ENCODE assay signal across 29 cellular contexts in genomic region chr12:124835652-124836410, GRCh38. TPM values are rescaled to one million over a fixed set of nuclear protein-coding genes. Genes with fewer than 3 reads are reported as not detected.
DNase-seq lines count a peak whose midpoint lies in the region; ATAC-seq and TF ChIP-seq lines count a peak whose summit lies in the region.
"Had no signal": no experiment of that assay in that cellular context is flagged by ENCODE, and none has a peak within 500 bp of the region (broad histone marks: within the 10 kb centered on the region; RNA-seq: fewer than 3 reads in every experiment).

No MANE protein-coding gene starts in this region.

- ATAC-seq in GM21825 (IDR thresholded peaks at IDR 0.05; ENCODE audit: unreplicated experiment) = no peak
- ATAC-seq: activated CD8-positive, alpha-beta memory T cell treated with anti-CD3 and anti-CD28 coated beads, Interleukin-2, amount 10 ng/mL, durations not matched to agents 7 days and 5 days; activated T-cell treated with anti-CD3 and anti-CD28 coated beads, Interleukin-2, amount 50 U/mL, for 72 hours; SK-N-SH treated with all-trans-retinoic acid at 6 μM for 48 hours had no signal

- no peak overlapping the region for H3K27ac Mint-ChIP-seq in MCF 10A (ENCODE audit: low read depth, unreplicated experiment)
- H3K27ac Mint-ChIP-seq: activated CD4-positive, alpha-beta T cell treated with anti-CD3 and anti-CD28 coated beads, Interleukin-2, amount 10 ng/mL, durations not matched to agents 7 days and 5 days; activated CD8-positive, alpha-beta memory T cell treated with anti-CD3 and anti-CD28 coated beads, Interleukin-2, amount 10 ng/mL, durations not matched to agents 7 days and 5 days; activated naive CD4-positive, alpha-beta T cell treated with anti-CD3 and anti-CD28 coated beads, Interleukin-2, amount 10 ng/mL, durations not matched to agents 7 days and 5 days; activated T-cell treated with anti-CD3 and anti-CD28 coated beads, Interleukin-2, amount 50 U/mL, for 72 hours; T-helper 2 cell treated with Interferon-gamma antibody and Interleukin-4, amounts not matched to agents 5 μg/mL and 100 μg/mL, for 36 hours had no signal

- CTCF ChIA-PET in MCF 10A (lab: Yijun Ruan, JAX) = interaction anchor here (2.1 kb wide), 1 partner anchor 71 kb away, joined by 7 read pairs; no protein-coding TSS in a partner anchor

- intact Hi-C loops in MCF 10A (cut with micrococcal nuclease) (no loop called here), breast epithelium (cut with DNase I; ENCODE audit: low total_unique reads) (no loop called here), adrenal gland (cut with DNase I) (no loop called here), transverse colon (cut with DNase I; ENCODE audit: low total_unique reads) (no loop called here)

- DNase-seq in MCF 10A (ENCODE audit: unreplicated experiment) (peak; percentile 28), breast epithelium (ENCODE audit: low spot score in 2 of 2) (no peak), adrenal gland (peak in 6 of 7 donors; percentile 76 to 89 (median 80)), foreskin fibroblast (peak; percentile 82 to 83), transverse colon (peak; percentile 35), KG1 (lab: John Stamatoyannopoulos, UW) (no peak), RPMI8226 (no peak)
- DNase-seq: activated CD4-positive, alpha-beta T cell treated with anti-CD3 and anti-CD28 coated beads, Interleukin-2, amount 10 ng/mL, durations not matched to agents 7 days and 5 days; activated CD8-positive, alpha-beta memory T cell treated with anti-CD3 and anti-CD28 coated beads, Interleukin-2, amount 10 ng/mL, durations not matched to agents 7 days and 5 days; activated naive CD4-positive, alpha-beta T cell treated with anti-CD3 and anti-CD28 coated beads, Interleukin-2, amount 10 ng/mL, durations not matched to agents 7 days and 5 days; activated T-cell treated with anti-CD3 and anti-CD28 coated beads, Interleukin-2, amount 50 U/mL, for 72 hours; amygdala; CD4-positive, alpha-beta memory T cell; cortex of kidney; GOT3; kidney glomerular epithelial cell; mammary epithelial cell; NCI-H1436; NCI-H2107; NCI-H510A; upper lobe of left lung; WERI-Rb-1 had no signal

- peaks cover 19% of the 10 kb centered on the region for H3K4me1 Mint-ChIP-seq in MCF 10A (ENCODE audit: insufficient read depth, unreplicated experiment)
- H3K4me1 Mint-ChIP-seq: activated CD4-positive, alpha-beta T cell treated with anti-CD3 and anti-CD28 coated beads, Interleukin-2, amount 10 ng/mL, durations not matched to agents 7 days and 5 days; activated CD8-positive, alpha-beta memory T cell treated with anti-CD3 and anti-CD28 coated beads, Interleukin-2, amount 10 ng/mL, durations not matched to agents 7 days and 5 days; activated naive CD4-positive, alpha-beta T cell treated with anti-CD3 and anti-CD28 coated beads, Interleukin-2, amount 10 ng/mL, durations not matched to agents 7 days and 5 days; CD4-positive, alpha-beta memory T cell had no signal

- H3K36me3 ChIP-seq in breast epithelium = no peaks in the 10 kb centered on the region
- peaks cover 0 to 8% of the 10 kb centered on the region in 2 donors for H3K36me3 ChIP-seq in adrenal gland (replicated peaks in 1 of 2)
- H3K36me3 ChIP-seq in transverse colon = no peaks in the 10 kb centered on the region
- H3K36me3 ChIP-seq: neutrophil, prostate gland, upper lobe of left lung, WERI-Rb-1 had no signal

- no TSS peak for BruUV-seq in MCF 10A (replicated peaks; lab: Mats Ljungman, UMichigan)

- no peaks in the 10 kb centered on the region for H3K9me3 ChIP-seq in breast epithelium
- H3K9me3 ChIP-seq in adrenal gland (replicated peaks in 1 of 3) = no peaks in the 10 kb centered on the region
- H3K9me3 ChIP-seq in transverse colon = no peaks in the 10 kb centered on the region
- H3K9me3 ChIP-seq: neutrophil, prostate gland, upper lobe of left lung had no signal

- POLR2A ChIA-PET in MCF 10A (lab: Yijun Ruan, JAX) = interaction anchor here (0.6 to 4.4 kb wide), 5 partner anchors 8 to 198 kb away, joined by 3 to 42 read pairs (median 3); partner anchors contain the start of gene UBC

- TF ChIP-seq EP300 in transverse colon (IDR thresholded peaks at IDR 0.05; ENCODE audit: low read depth) = no peak

- 48 to 60% (median 52%) methylated on average over 17 of the region's 17 CpGs for WGBS in adrenal gland, 4 donors
- WGBS in transverse colon (ENCODE audit: low coverage in 1 of 2), 2 donors = 74% methylated on average over 17 of the region's 17 CpGs; no CpG with 5 or more reads in 1 of the 2 donors

- H3K27ac ChIP-seq in breast epithelium = no peak overlapping the region
- peak overlapping the region; percentile 36 to 92 (median 87) for H3K27ac ChIP-seq in adrenal gland
- H3K27ac ChIP-seq in transverse colon = peak overlapping the region in 1 of 4 donors; percentile 1
- H3K27ac ChIP-seq: 22Rv1, HL-60, neutrophil, prostate gland, upper lobe of left lung, WERI-Rb-1 had no signal

- H3K27me3 ChIP-seq in breast epithelium = no peaks in the 10 kb centered on the region
- no peaks in the 10 kb centered on the region for H3K27me3 ChIP-seq in adrenal gland
- no peaks in the 10 kb centered on the region for H3K27me3 ChIP-seq in transverse colon
- H3K27me3 ChIP-seq: neutrophil, upper lobe of left lung had no signal

- TF ChIP-seq CTCF in MCF 10A (IDR thresholded peaks at IDR 0.05; ENCODE audit: unreplicated experiment) (no peak), breast epithelium (IDR thresholded peaks at IDR 0.05) (no peak), adrenal gland (IDR thresholded peaks at IDR 0.05) (peak in 2 of 6 experiments; percentile 7 to 21), foreskin fibroblast (IDR thresholded peaks at IDR 0.05; ENCODE audit: low read depth, low read length) (no peak), transverse colon (IDR thresholded peaks at IDR 0.05) (no peak)

- H3K27me3 Mint-ChIP-seq in MCF 10A (ENCODE audit: insufficient read depth, unreplicated experiment) = no peaks in the 10 kb centered on the region
- H3K27me3 Mint-ChIP-seq: activated CD4-positive, alpha-beta T cell treated with anti-CD3 and anti-CD28 coated beads, Interleukin-2, amount 10 ng/mL, durations not matched to agents 7 days and 5 days; activated CD8-positive, alpha-beta memory T cell treated with anti-CD3 and anti-CD28 coated beads, Interleukin-2, amount 10 ng/mL, durations not matched to agents 7 days and 5 days; activated naive CD4-positive, alpha-beta T cell treated with anti-CD3 and anti-CD28 coated beads, Interleukin-2, amount 10 ng/mL, durations not matched to agents 7 days and 5 days; CD4-positive, alpha-beta memory T cell had no signal

- peaks cover 6% of the 10 kb centered on the region for H3K36me3 Mint-ChIP-seq in MCF 10A (ENCODE audit: insufficient read depth, unreplicated experiment)
- H3K36me3 Mint-ChIP-seq: activated CD8-positive, alpha-beta memory T cell treated with anti-CD3 and anti-CD28 coated beads, Interleukin-2, amount 10 ng/mL, durations not matched to agents 7 days and 5 days; activated naive CD4-positive, alpha-beta T cell treated with anti-CD3 and anti-CD28 coated beads, Interleukin-2, amount 10 ng/mL, durations not matched to agents 7 days and 5 days; CD4-positive, alpha-beta memory T cell had no signal

- no peaks in the 10 kb centered on the region for H3K4me1 ChIP-seq in breast epithelium
- H3K4me1 ChIP-seq in adrenal gland (replicated peaks in 1 of 2) = peaks cover 63 to 84% of the 10 kb centered on the region in 2 donors
- H3K4me1 ChIP-seq in transverse colon = peaks cover 5 to 34% (median 22%) of the 10 kb centered on the region in 4 donors
- H3K4me1 ChIP-seq: prostate gland had no signal

- no peak overlapping the region for H3K4me3 ChIP-seq in breast epithelium
- no peak overlapping the region for H3K4me3 ChIP-seq in adrenal gland
- no peak overlapping the region for H3K4me3 ChIP-seq in foreskin fibroblast (ENCODE audit: low read depth in 1 of 2, low read length in 2 of 2)
- no peak overlapping the region for H3K4me3 ChIP-seq in transverse colon
- H3K4me3 ChIP-seq: prostate gland, upper lobe of left lung had no signal

- TF ChIP-seq POLR2A in breast epithelium (IDR thresholded peaks at IDR 0.05) (no peak), adrenal gland (IDR thresholded peaks at IDR 0.05) (peak in 1 of 2 donors; percentile 29), transverse colon (IDR thresholded peaks at IDR 0.05) (no peak)

- in situ Hi-C loops in transverse colon (cut with MboI; ENCODE audit: low pct_ligation_motif_present in 1 of 4, low pct_unique_long_range_greater_than_20kb in 1 of 4, low sequenced_read_pairs in 3 of 4) = no loop called here

- H3K9me3 Mint-ChIP-seq in MCF 10A (ENCODE audit: unreplicated experiment) = no peaks in the 10 kb centered on the region
- H3K9me3 Mint-ChIP-seq: activated CD4-positive, alpha-beta T cell treated with anti-CD3 and anti-CD28 coated beads, Interleukin-2, amount 10 ng/mL, durations not matched to agents 7 days and 5 days; activated naive CD4-positive, alpha-beta T cell treated with anti-CD3 and anti-CD28 coated beads, Interleukin-2, amount 10 ng/mL, durations not matched to agents 7 days and 5 days; activated T-cell treated with anti-CD3 and anti-CD28 coated beads, Interleukin-2, amount 50 U/mL, for 72 hours; T-helper 2 cell treated with Interferon-gamma antibody and Interleukin-4, amounts not matched to agents 5 μg/mL and 100 μg/mL, for 36 hours had no signal

- H3K4me3 Mint-ChIP-seq in MCF 10A (ENCODE audit: unreplicated experiment) = no peak overlapping the region
- H3K4me3 Mint-ChIP-seq: activated CD4-positive, alpha-beta T cell treated with anti-CD3 and anti-CD28 coated beads, Interleukin-2, amount 10 ng/mL, durations not matched to agents 7 days and 5 days; activated CD8-positive, alpha-beta memory T cell treated with anti-CD3 and anti-CD28 coated beads, Interleukin-2, amount 10 ng/mL, durations not matched to agents 7 days and 5 days; activated naive CD4-positive, alpha-beta T cell treated with anti-CD3 and anti-CD28 coated beads, Interleukin-2, amount 10 ng/mL, durations not matched to agents 7 days and 5 days; activated T-cell treated with anti-CD3 and anti-CD28 coated beads, Interleukin-2, amount 50 U/mL, for 72 hours; CD4-positive, alpha-beta memory T cell; T-helper 2 cell treated with Interferon-gamma antibody and Interleukin-4, amounts not matched to agents 5 μg/mL and 100 μg/mL, for 36 hours had no signal

RNA-seq across cellular contexts. Expression of gene SCARB1, which starts 27.8 kb away (rescaled TPM):
- total RNA-seq in MCF 10A (2022) (48.2 and 71.0 TPM in 2 replicates), breast epithelium (10 to 100 TPM; 18.4 to 61.3 (median 20.2) TPM), adrenal gland (1,000 to 10,000 TPM in 5 of 8 donors, 100 to 1,000 TPM in 3; 646 to 8,580 (median 1,325) TPM), transverse colon (100 to 1,000 TPM in 1 of 4 donors, 10 to 100 TPM in 3; 33.7 to 252 (median 43.6) TPM)
- 1,000 to 10,000 TPM in 2 of 3 donors, 100 to 1,000 TPM in 1; 213 to 5,784 (median 1,664) TPM for polyA plus RNA-seq in adrenal gland

Comparison
In these comparisons a context has a peak if more than half of its experiments do, and no peak if none do; other contexts are left out.
1. DNase-seq: peak in MCF 10A (single experiment), adrenal gland (6 of 7), foreskin fibroblast (2 of 2) and transverse colon (single experiment); none in breast epithelium (0 of 2), KG1 (single experiment) and RPMI8226 (single experiment).
2. H3K27ac ChIP-seq: peak in adrenal gland (5 of 5); none in breast epithelium (0 of 2).